ENCODE assay signal across 25 cellular contexts in genomic region chr11:16335236-16335962, GRCh38. TPM values are rescaled to one million over a fixed set of nuclear protein-coding genes. Genes with fewer than 3 reads are reported as not detected.
"Had no signal": no experiment of that assay in that cellular context is flagged by ENCODE, and none has a peak within 500 bp of the region (broad histone marks: within the 10 kb centered on the region; RNA-seq: fewer than 3 reads in every experiment).

No MANE protein-coding gene starts in this region.

- H3K79me2 ChIP-seq: parathyroid adenoma had no signal

- H3K27me3 ChIP-seq: adrenal gland, neutrophil, sigmoid colon, spleen had no signal

- H3K27me3 Mint-ChIP-seq: activated CD4-positive, alpha-beta T cell treated with anti-CD3 and anti-CD28 coated beads, Interleukin-2, amount 10 ng/mL, durations not matched to agents 7 days and 5 days; memory B cell; natural killer cell treated with Interleukin-12 subunit alpha and Interleukin-12 subunit beta and Interleukin-15 and Interleukin-18, amount 100 ng/mL, for 72 hours; stimulated activated memory B cell treated with anti-CD40 and anti-IgM and Interleukin-4, amounts not matched to agents 10 μg/mL and 1 μg/mL and 100 μg/mL, for 72 hours had no signal

- H3K9me3 ChIP-seq: adrenal gland, left ventricle myocardium inferior, neutrophil, sigmoid colon, spleen, thoracic aorta had no signal

- DNase-seq: activated CD4-positive, alpha-beta T cell treated with anti-CD3 and anti-CD28 coated beads, Interleukin-2, amount 10 ng/mL, durations not matched to agents 7 days and 5 days; activated CD8-positive, alpha-beta memory T cell treated with anti-CD3 and anti-CD28 coated beads, Interleukin-2, amount 50 U/mL, for 4 hours; activated CD8-positive, alpha-beta T cell treated with anti-CD3 and anti-CD28 coated beads, Interleukin-2, amount 10 ng/mL, durations not matched to agents 7 days and 5 days; activated gamma-delta T cell; activated T-cell treated with anti-CD3 and anti-CD28 coated beads, Interleukin-2, amount 50 U/mL, for 72 hours; adrenal gland; dermis blood vessel endothelial cell; effector memory CD4-positive, alpha-beta T cell; foreskin fibroblast; hippocampal formation; islet precursor cell; left ventricle myocardium inferior; sigmoid colon; spleen; stimulated activated CD4-positive, alpha-beta T cell treated with anti-CD3 and anti-CD28 coated beads, Interleukin-4, amount 100 ng/mL, for 4 hours had no signal

- H3K4me1 Mint-ChIP-seq: memory B cell; stimulated activated memory B cell treated with anti-CD40 and anti-IgM and Interleukin-4, amounts not matched to agents 10 μg/mL and 1 μg/mL and 100 μg/mL, for 72 hours had no signal

- H3K9me3 Mint-ChIP-seq: activated CD4-positive, alpha-beta T cell treated with anti-CD3 and anti-CD28 coated beads, Interleukin-2, amount 10 ng/mL, durations not matched to agents 7 days and 5 days; stimulated activated memory B cell treated with anti-CD40 and anti-IgM and Interleukin-4, amounts not matched to agents 10 μg/mL and 1 μg/mL and 100 μg/mL, for 72 hours; T-helper 1 cell treated with Interleukin-12 subunit alpha and Interleukin-12 subunit beta and Interleukin-4 antibody, amounts not matched to agents 30 μg/mL and 1 μg/mL, for 36 hours had no signal

- H3K27ac Mint-ChIP-seq: activated CD4-positive, alpha-beta T cell treated with anti-CD3 and anti-CD28 coated beads, Interleukin-2, amount 10 ng/mL, durations not matched to agents 7 days and 5 days; activated CD8-positive, alpha-beta T cell treated with anti-CD3 and anti-CD28 coated beads, Interleukin-2, amount 10 ng/mL, durations not matched to agents 7 days and 5 days; activated naive CD4-positive, alpha-beta T cell treated with anti-CD3 and anti-CD28 coated beads, Interleukin-2, amount 50 U/mL, for 72 hours; activated T-cell treated with anti-CD3 and anti-CD28 coated beads, Interleukin-2, amount 50 U/mL, for 72 hours; memory B cell; natural killer cell treated with Interleukin-12 subunit alpha and Interleukin-12 subunit beta and Interleukin-15 and Interleukin-18, amount 100 ng/mL, for 72 hours; stimulated activated memory B cell treated with anti-CD40 and anti-IgM and Interleukin-4, amounts not matched to agents 10 μg/mL and 1 μg/mL and 100 μg/mL, for 72 hours; T-helper 1 cell treated with Interleukin-12 subunit alpha and Interleukin-12 subunit beta and Interleukin-4 antibody, amounts not matched to agents 30 μg/mL and 1 μg/mL, for 36 hours had no signal

- H3K36me3 Mint-ChIP-seq: activated naive CD4-positive, alpha-beta T cell treated with anti-CD3 and anti-CD28 coated beads, Interleukin-2, amount 50 U/mL, for 72 hours; memory B cell; natural killer cell treated with Interleukin-12 subunit alpha and Interleukin-12 subunit beta and Interleukin-15 and Interleukin-18, amount 100 ng/mL, for 72 hours; stimulated activated memory B cell treated with anti-CD40 and anti-IgM and Interleukin-4, amounts not matched to agents 10 μg/mL and 1 μg/mL and 100 μg/mL, for 72 hours had no signal

- ATAC-seq: activated CD4-positive, CD25-positive, alpha-beta regulatory T cell treated with anti-CD3 and anti-CD28 coated beads, Interleukin-2, amount 50 U/mL, for 24 hours; activated CD8-positive, alpha-beta T cell treated with anti-CD3 and anti-CD28 coated beads, Interleukin-2, amount 10 ng/mL, durations not matched to agents 7 days and 5 days; activated naive CD4-positive, alpha-beta T cell treated with anti-CD3 and anti-CD28 coated beads, Interleukin-2, amount 50 U/mL, for 72 hours; activated T-cell treated with anti-CD3 and anti-CD28 coated beads, Interleukin-2, amount 50 U/mL, for 72 hours; natural killer cell treated with Interleukin-12 subunit alpha and Interleukin-12 subunit beta and Interleukin-15 and Interleukin-18, amount 100 ng/mL, for 72 hours; stimulated activated memory B cell treated with anti-CD40 and anti-IgM and Interleukin-4, amounts not matched to agents 10 μg/mL and 1 μg/mL and 100 μg/mL, for 72 hours had no signal

- H3K4me3 ChIP-seq: adrenal gland, left ventricle myocardium inferior, sigmoid colon, spleen, thoracic aorta had no signal

- H3K4me1 ChIP-seq: adrenal gland, parathyroid adenoma, sigmoid colon, spleen had no signal

- H3K36me3 ChIP-seq: adrenal gland, left ventricle myocardium inferior, neutrophil, sigmoid colon, spleen, thoracic aorta had no signal

- H3K4me3 Mint-ChIP-seq: activated CD4-positive, alpha-beta T cell treated with anti-CD3 and anti-CD28 coated beads, Interleukin-2, amount 10 ng/mL, durations not matched to agents 7 days and 5 days; activated CD8-positive, alpha-beta T cell treated with anti-CD3 and anti-CD28 coated beads, Interleukin-2, amount 10 ng/mL, durations not matched to agents 7 days and 5 days; activated T-cell treated with anti-CD3 and anti-CD28 coated beads, Interleukin-2, amount 50 U/mL, for 72 hours; memory B cell; natural killer cell treated with Interleukin-12 subunit alpha and Interleukin-12 subunit beta and Interleukin-15 and Interleukin-18, amount 100 ng/mL, for 72 hours; stimulated activated memory B cell treated with anti-CD40 and anti-IgM and Interleukin-4, amounts not matched to agents 10 μg/mL and 1 μg/mL and 100 μg/mL, for 72 hours; T-helper 1 cell treated with Interleukin-12 subunit alpha and Interleukin-12 subunit beta and Interleukin-4 antibody, amounts not matched to agents 30 μg/mL and 1 μg/mL, for 36 hours had no signal

- H3K9ac ChIP-seq: parathyroid adenoma had no signal

- H3K27ac ChIP-seq: adrenal gland, left ventricle myocardium inferior, neutrophil, parathyroid adenoma, sigmoid colon, spleen, thoracic aorta had no signal

- H2AFZ ChIP-seq: parathyroid adenoma had no signal

- FAIRE-seq: urothelium cell line had no signal

RNA-seq across cellular contexts. Expression of gene SOX6, which starts 20.9 kb away (rescaled TPM):
- total RNA-seq: activated CD4-positive, alpha-beta T cell treated with anti-CD3 and anti-CD28 coated beads, Interleukin-2, amount 10 ng/mL, durations not matched to agents 7 days and 5 days; activated CD8-positive, alpha-beta T cell treated with anti-CD3 and anti-CD28 coated beads, Interleukin-2, amount 10 ng/mL, durations not matched to agents 7 days and 5 days; activated naive CD4-positive, alpha-beta T cell treated with anti-CD3 and anti-CD28 coated beads, Interleukin-2, amount 50 U/mL, for 72 hours; natural killer cell treated with Interleukin-12 subunit alpha and Interleukin-12 subunit beta and Interleukin-15 and Interleukin-18, amount 100 ng/mL, for 72 hours had no signal
